Comparison of ENCODE assay signal across 1 cellular context in genomic region chr14:77375973-77376372, GRCh38.
TF ChIP-seq lines count a peak whose summit lies in the region.

No MANE protein-coding gene starts in this region.

TF ChIP-seq in HCT116, 20 proteins besides CTCF, POLR2A, EP300 and RAD21 (continued from another document):
- TF ChIP-seq, protein P1, sequence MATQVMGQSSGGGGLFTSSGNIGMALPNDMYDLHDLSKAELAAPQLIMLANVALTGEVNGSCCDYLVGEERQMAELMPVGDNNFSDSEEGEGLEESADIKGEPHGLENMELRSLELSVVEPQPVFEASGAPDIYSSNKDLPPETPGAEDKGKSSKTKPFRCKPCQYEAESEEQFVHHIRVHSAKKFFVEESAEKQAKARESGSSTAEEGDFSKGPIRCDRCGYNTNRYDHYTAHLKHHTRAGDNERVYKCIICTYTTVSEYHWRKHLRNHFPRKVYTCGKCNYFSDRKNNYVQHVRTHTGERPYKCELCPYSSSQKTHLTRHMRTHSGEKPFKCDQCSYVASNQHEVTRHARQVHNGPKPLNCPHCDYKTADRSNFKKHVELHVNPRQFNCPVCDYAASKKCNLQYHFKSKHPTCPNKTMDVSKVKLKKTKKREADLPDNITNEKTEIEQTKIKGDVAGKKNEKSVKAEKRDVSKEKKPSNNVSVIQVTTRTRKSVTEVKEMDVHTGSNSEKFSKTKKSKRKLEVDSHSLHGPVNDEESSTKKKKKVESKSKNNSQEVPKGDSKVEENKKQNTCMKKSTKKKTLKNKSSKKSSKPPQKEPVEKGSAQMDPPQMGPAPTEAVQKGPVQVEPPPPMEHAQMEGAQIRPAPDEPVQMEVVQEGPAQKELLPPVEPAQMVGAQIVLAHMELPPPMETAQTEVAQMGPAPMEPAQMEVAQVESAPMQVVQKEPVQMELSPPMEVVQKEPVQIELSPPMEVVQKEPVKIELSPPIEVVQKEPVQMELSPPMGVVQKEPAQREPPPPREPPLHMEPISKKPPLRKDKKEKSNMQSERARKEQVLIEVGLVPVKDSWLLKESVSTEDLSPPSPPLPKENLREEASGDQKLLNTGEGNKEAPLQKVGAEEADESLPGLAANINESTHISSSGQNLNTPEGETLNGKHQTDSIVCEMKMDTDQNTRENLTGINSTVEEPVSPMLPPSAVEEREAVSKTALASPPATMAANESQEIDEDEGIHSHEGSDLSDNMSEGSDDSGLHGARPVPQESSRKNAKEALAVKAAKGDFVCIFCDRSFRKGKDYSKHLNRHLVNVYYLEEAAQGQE (IDR thresholded peaks at IDR 0.05; ENCODE audit: low read depth): no peak
- TF ChIP-seq SRF (IDR thresholded peaks at IDR 0.05; ENCODE audit: low read depth) (no peak), MAX (IDR thresholded peaks at IDR 0.05) (no peak), SP1 (IDR thresholded peaks at IDR 0.05; ENCODE audit: low read depth) (no peak), TCF7L2 (IDR thresholded peaks at IDR 0.05; ENCODE audit: borderline replicate concordance, extremely low read depth, insufficient read depth, insufficient read length) (no peak), ELF1 (IDR thresholded peaks at IDR 0.05; ENCODE audit: borderline replicate concordance, low read depth) (no peak), CBX3 (IDR thresholded peaks at IDR 0.05; ENCODE audit: low read depth) (no peak), EGR1 (IDR thresholded peaks at IDR 0.05; ENCODE audit: low read depth) (no peak), JUND (IDR thresholded peaks at IDR 0.05) (no peak), ZNF274 (IDR thresholded peaks at IDR 0.05; ENCODE audit: low read depth, low read length) (no peak)
